ENCODE assay signal across 27 cellular contexts in genomic region chr1:190452272-190452848, GRCh38. TPM values are rescaled to one million over a fixed set of nuclear protein-coding genes. Genes with fewer than 3 reads are reported as not detected.
"Had no signal": no experiment of that assay in that cellular context is flagged by ENCODE, and none has a peak within 500 bp of the region (broad histone marks: within the 10 kb centered on the region; RNA-seq: fewer than 3 reads in every experiment).

No MANE protein-coding gene starts in this region.

- H3K4me3 ChIP-seq: pancreas, psoas muscle, right atrium auricular region had no signal

- H3K27ac ChIP-seq: neutrophil, pancreas, psoas muscle, right atrium auricular region had no signal

- H3K36me3 ChIP-seq: neutrophil, pancreas, right atrium auricular region had no signal

- H3K9me3 ChIP-seq: neutrophil, pancreas, psoas muscle, right atrium auricular region had no signal

- H3K27me3 ChIP-seq: neutrophil, pancreas, right atrium auricular region had no signal

- DNase-seq: activated CD4-positive, alpha-beta T cell treated with anti-CD3 and anti-CD28 coated beads for 4 hours; activated CD4-positive, alpha-beta T cell treated with anti-CD3 and anti-CD28 coated beads, Interleukin-2, amount 50 U/mL, for 48 hours; activated CD4-positive, CD25-positive, alpha-beta regulatory T cell; activated CD8-positive, alpha-beta memory T cell treated with anti-CD3 and anti-CD28 coated beads, Interleukin-2, amount 50 U/mL, for 48 hours; activated naive CD4-positive, alpha-beta T cell treated with Interleukin-2 at 50 U/mL for 16 hours; activated naive CD8-positive, alpha-beta T cell treated with anti-CD3 and anti-CD28 coated beads for 36 hours; activated T-cell treated with anti-CD3 and anti-CD28 coated beads, Interleukin-2, amount 50 U/mL, for 4 hours; central memory CD4-positive, alpha-beta T cell; effector memory CD4-positive, alpha-beta T cell; foreskin melanocyte; hypothalamus; pancreas; psoas muscle; stimulated activated CD4-positive, alpha-beta T cell treated with anti-CD3 and anti-CD28 coated beads, Interleukin-2, amount 100 ng/mL, for 24 hours; stimulated activated naive B cell treated with anti-CD40 and anti-IgM and Interleukin-4, amounts not matched to agents 10 μg/mL and 1 μg/mL and 100 μg/mL, for 72 hours; T-helper 9 cell; trophoblast cell had no signal

- H3K4me1 ChIP-seq: pancreas, psoas muscle, right atrium auricular region had no signal

RNA-seq across cellular contexts. Expression of gene BRINP3, which starts 25.3 kb away (rescaled TPM):
- total RNA-seq: activated CD8-positive, alpha-beta memory T cell treated with anti-CD3 and anti-CD28 coated beads for 36 hours; activated naive CD8-positive, alpha-beta T cell treated with anti-CD3 and anti-CD28 coated beads for 36 hours; activated T-cell treated with anti-CD3 and anti-CD28 coated beads, Interleukin-2, amount 50 U/mL, for 4 hours; astrocyte; dermis microvascular lymphatic vessel endothelial cell; endothelial cell of umbilical vein; esophagus mucosa; liver; natural killer cell treated with Interleukin-12 subunit alpha and Interleukin-12 subunit beta and Interleukin-15 and Interleukin-18, amount 100 ng/mL, for 72 hours; psoas muscle; T-helper 1 cell treated with Interleukin-12 subunit alpha and Interleukin-12 subunit beta and Interleukin-4 antibody, amounts not matched to agents 30 ng/mL and 1 ng/mL, for 36 hours had no signal
- polyA plus RNA-seq: endothelial cell of umbilical vein had no signal
